In genomic region chr5:145204741-145205140, GRCh38 we compare ENCODE assay signal across 20 cellular contexts.
DNase-seq lines count a peak whose midpoint lies in the region; ATAC-seq, FAIRE-seq and TF ChIP-seq lines count a peak whose summit lies in the region.
"Had no signal": no experiment of that assay in that cellular context is flagged by ENCODE, and none has a peak within 500 bp of the region (broad histone marks: within the 10 kb centered on the region; RNA-seq: fewer than 3 reads in every experiment).

No MANE protein-coding gene starts in this region.

- H2AK5ac ChIP-seq in mesendoderm (ENCODE audit: low read length), result no peak overlapping the region

- H3K4ac ChIP-seq in mesendoderm (ENCODE audit: low read depth, low read length), result no peak overlapping the region

- H3K4me2 ChIP-seq in mesendoderm (ENCODE audit: low read length), result no peak overlapping the region
- H3K4me2 ChIP-seq: BLaER1 had no signal

- no peak overlapping the region for H3K18ac ChIP-seq in mesendoderm (ENCODE audit: low read length)

- no peaks in the 10 kb centered on the region for H3K27me3 ChIP-seq in MG63
- H3K27me3 ChIP-seq in mesendoderm (ENCODE audit: insufficient read depth, low read length, poor library complexity), result no peaks in the 10 kb centered on the region
- H3K27me3 ChIP-seq: BLaER1, SJCRH30 had no signal

- H2BK5ac ChIP-seq in mesendoderm (ENCODE audit: low read length), result no peak overlapping the region

- TF ChIP-seq POLR2A in GM12891 (IDR thresholded peaks at IDR 0.05; ENCODE audit: low read depth, low read length), result no peak

- H3K36me3 ChIP-seq in MG63 (no peaks in the 10 kb centered on the region), mesendoderm (ENCODE audit: control insufficient read depth, insufficient read depth, low read length) (no peaks in the 10 kb centered on the region)
- H3K36me3 ChIP-seq: BLaER1, SJCRH30 had no signal

- no peaks in the 10 kb centered on the region for H3K79me2 ChIP-seq in mesendoderm (ENCODE audit: control insufficient read depth, insufficient read depth, low read length)

- H3K56ac ChIP-seq in mesendoderm (ENCODE audit: low read length), result no peak overlapping the region

- no CpG with 5 or more reads among the region's 2 CpGs for WGBS in mesendoderm (ENCODE audit: extremely low coverage, insufficient coverage, low lambda C conversion rate)

- no peaks in the 10 kb centered on the region for H3K9me3 ChIP-seq in MG63
- H3K9me3 ChIP-seq: BLaER1, SJCRH30 had no signal

- no peaks in the 10 kb centered on the region for H3K4me1 ChIP-seq in mesendoderm (ENCODE audit: control insufficient read depth, low read depth, low read length)
- H3K4me1 ChIP-seq: BLaER1, SJCRH30 had no signal

- intact Hi-C loops in sciatic nerve (cut with DNase I), result no loop called here

- peak overlapping the region; percentile 28 for H2BK120ac ChIP-seq in mesendoderm (ENCODE audit: low read depth, low read length)

- no peak overlapping the region for H3K23ac ChIP-seq in mesendoderm (ENCODE audit: low read length)

- no peak overlapping the region for H4K8ac ChIP-seq in mesendoderm (ENCODE audit: low read depth, low read length)

- peak overlapping the region; percentile 2 for H4K5ac ChIP-seq in mesendoderm (ENCODE audit: low read length)

- no peak for FAIRE-seq in GM12891 (lab: Jason Lieb, UNC)
- FAIRE-seq: G401.6 had no signal

- DNase-seq in DMS 273 (lab: John Stamatoyannopoulos, UW; ENCODE audit: unreplicated experiment), result peak; percentile 28
- DNase-seq in DMS 273 treated with DMSO at 0.1 percent for 48 hours (lab: John Stamatoyannopoulos, UW), result no peak
- peak; percentile 5 for DNase-seq in MG63
- peak; percentile 10 for DNase-seq in NCI-H748 treated with DMSO at 0.1 percent for 48 hours (lab: John Stamatoyannopoulos, UW)
- DNase-seq in mesendoderm, result no peak
- DNase-seq in GM12891 (ENCODE audit: insufficient read length, low spot score), result no peak
- no peak for DNase-seq in retina
- DNase-seq in sciatic nerve (ENCODE audit: low spot score), result no peak
- DNase-seq: ACHN; CD4-positive, alpha-beta T cell; NCI-H1417 treated with DMSO at 0.1 percent for 48 hours; NCI-H1930; NCI-H226; NCI-H510A treated with DMSO at 0.1 percent for 48 hours; SJCRH30; T-cell had no signal

- H3K27ac ChIP-seq in mesendoderm (ENCODE audit: low read depth, low read length), result no peak overlapping the region
- H3K27ac ChIP-seq: 22Rv1, BLaER1, SJCRH30 had no signal

- no peak for ATAC-seq in sciatic nerve
- ATAC-seq: Panc1, T-cell had no signal

- H3K9ac ChIP-seq in mesendoderm (ENCODE audit: low read length), result no peak overlapping the region
- H3K9ac ChIP-seq: BLaER1 had no signal

- no peak overlapping the region for H3K4me3 ChIP-seq in MG63
- no peak overlapping the region for H3K4me3 ChIP-seq in mesendoderm (ENCODE audit: low read length)
- H3K4me3 ChIP-seq: BLaER1, SJCRH30 had no signal

- H3K79me1 ChIP-seq in mesendoderm (ENCODE audit: low read length), result no peaks in the 10 kb centered on the region

- H2BK15ac ChIP-seq in mesendoderm (replicated peaks; ENCODE audit: low read depth), result no peak overlapping the region

TF ChIP-seq in GM12891, 5 proteins besides CTCF, POLR2A, EP300 and RAD21:
- TF ChIP-seq POU2F2 (IDR thresholded peaks at IDR 0.05; ENCODE audit: low read depth, low read length), result no peak
- TF ChIP-seq POLR2AphosphoS5 (IDR thresholded peaks at IDR 0.05; ENCODE audit: low read depth, low read length), result no peak
- TF ChIP-seq SPI1 (IDR thresholded peaks at IDR 0.05; ENCODE audit: low read depth, low read length), result no peak
- TF ChIP-seq TAF1 (IDR thresholded peaks at IDR 0.05; ENCODE audit: low read depth, low read length), result no peak
- no peak for TF ChIP-seq PAX5 (IDR thresholded peaks at IDR 0.05; ENCODE audit: insufficient read depth, low read length, severe bottlenecking)

Comparison
In these comparisons a context has a peak if more than half of its experiments do, and no peak if none do; other contexts are left out.
1. DNase-seq: peak in DMS 273 (single experiment), MG63 (single experiment) and NCI-H748 treated with DMSO at 0.1 percent for 48 hours (single experiment); none in DMS 273 treated with DMSO at 0.1 percent for 48 hours (single experiment), mesendoderm (single experiment), GM12891 (single experiment), retina (single experiment) and sciatic nerve (single experiment).